In genomic region chr11:73401217-73401923, GRCh38 we compare ENCODE assay signal across 17 cellular contexts. TPM values are rescaled to one million over a fixed set of nuclear protein-coding genes. Genes with fewer than 3 reads are reported as not detected.
DNase-seq lines count a peak whose midpoint lies in the region; ATAC-seq and TF ChIP-seq lines count a peak whose summit lies in the region.
"Had no signal": no experiment of that assay in that cellular context is flagged by ENCODE, and none has a peak within 500 bp of the region (broad histone marks: within the 10 kb centered on the region; RNA-seq: fewer than 3 reads in every experiment).

No MANE protein-coding gene starts in this region.

- no peaks in the 10 kb centered on the region for H3K79me2 ChIP-seq in GM23338 (replicated peaks; ENCODE audit: insufficient read depth)
- no peaks in the 10 kb centered on the region for H3K79me2 ChIP-seq in hepatocyte

- WGBS in hepatocyte (ENCODE audit: low lambda C conversion rate, missing lambda C conversion rate): 77% methylated on average over 3 of the region's 3 CpGs

- in situ Hi-C loops in brain microvascular endothelial cell (cut with HindIII; ENCODE audit: low pct_ligation_motif_present, low sequenced_read_pairs): no loop called here

- no peaks in the 10 kb centered on the region for H3K36me3 Mint-ChIP-seq in GM23338 (ENCODE audit: low read depth)
- peaks cover 0 to 4% (median 0%) of the 10 kb centered on the region in 5 donors for H3K36me3 Mint-ChIP-seq in naive thymus-derived CD4-positive, alpha-beta T cell

- DNase-seq in GM23338 (ENCODE audit: low spot score) (no peak), brain microvascular endothelial cell (peak; percentile 32), upper lobe of right lung (no peak), NCI-H526 treated with DMSO at 0.1 percent for 48 hours (lab: John Stamatoyannopoulos, UW) (no peak), hepatocyte (ENCODE audit: low spot score) (no peak)
- DNase-seq in naive thymus-derived CD4-positive, alpha-beta T cell: no peak
- DNase-seq: activated B cell treated with CpG ODN at 0.5 μM for 24 hours; activated naive CD8-positive, alpha-beta T cell treated with anti-CD3 and anti-CD28 coated beads, Interleukin-2, amount 50 U/mL, for 24 hours; cortex of kidney; DMS79 treated with DMSO at 0.1 percent for 48 hours; H9; NCI-H2227 treated with DMSO at 0.1 percent for 48 hours; small intestine; stimulated activated CD4-positive, alpha-beta T cell treated with anti-CD3 and anti-CD28 coated beads, Interleukin-2, amount 100 ng/mL, for 48 hours had no signal

- H3K27ac Mint-ChIP-seq in GM23338: 0 out of 2 replicates have a peak overlapping the region, but pooled peaks have one; percentile 16
- peak overlapping the region in 6 of 9 donors; percentile 21 to 59 (median 50) for H3K27ac Mint-ChIP-seq in naive thymus-derived CD4-positive, alpha-beta T cell
- H3K27ac Mint-ChIP-seq: activated naive CD8-positive, alpha-beta T cell treated with anti-CD3 and anti-CD28 coated beads, Interleukin-2, amount 50 U/mL, for 24 hours had no signal

- peaks cover 24% of the 10 kb centered on the region for H3K4me1 ChIP-seq in BLaER1
- no peaks in the 10 kb centered on the region for H3K4me1 ChIP-seq in GM23338 (ENCODE audit: insufficient read depth)
- H3K4me1 ChIP-seq in naive thymus-derived CD4-positive, alpha-beta T cell (ENCODE audit: control insufficient read depth in 2 of 2, insufficient read depth in 2 of 2, low read length in 2 of 2): no peaks in the 10 kb centered on the region
- no peaks in the 10 kb centered on the region for H3K4me1 ChIP-seq in upper lobe of right lung
- H3K4me1 ChIP-seq in hepatocyte (ENCODE audit: insufficient read depth): no peaks in the 10 kb centered on the region

- intact Hi-C loops in naive thymus-derived CD4-positive, alpha-beta T cell (cut with micrococcal nuclease): no loop called here
- intact Hi-C loops in upper lobe of right lung (cut with DNase I): no loop called here

- peaks cover 5% of the 10 kb centered on the region for H3K4me1 Mint-ChIP-seq in GM23338
- H3K4me1 Mint-ChIP-seq in naive thymus-derived CD4-positive, alpha-beta T cell: peaks cover 0 to 9% (median 0%) of the 10 kb centered on the region in 7 donors

- H3K9me3 ChIP-seq in BLaER1 (no peaks in the 10 kb centered on the region), upper lobe of right lung (no peaks in the 10 kb centered on the region), hepatocyte (ENCODE audit: low read depth) (no peaks in the 10 kb centered on the region)
- no peaks in the 10 kb centered on the region for H3K9me3 ChIP-seq in naive thymus-derived CD4-positive, alpha-beta T cell (ENCODE audit: control insufficient read depth in 2 of 3, low read length in 3 of 3)

- H3K4me3 ChIP-seq in BLaER1: no peak overlapping the region
- H3K4me3 ChIP-seq in GM23338: no peak overlapping the region
- H3K4me3 ChIP-seq in brain microvascular endothelial cell (ENCODE audit: low read depth, low read length): no peak overlapping the region
- H3K4me3 ChIP-seq in naive thymus-derived CD4-positive, alpha-beta T cell (ENCODE audit: low read length): no peak overlapping the region
- no peak overlapping the region for H3K4me3 ChIP-seq in upper lobe of right lung
- no peak overlapping the region for H3K4me3 ChIP-seq in hepatocyte

- no peak overlapping the region for H3K9ac ChIP-seq in BLaER1

- no peak overlapping the region for H3K4me2 ChIP-seq in BLaER1
- H3K4me2 ChIP-seq in GM23338: no peak overlapping the region
- no peak overlapping the region for H3K4me2 ChIP-seq in hepatocyte

- no peak overlapping the region for H3K4me3 Mint-ChIP-seq in GM23338
- H3K4me3 Mint-ChIP-seq in naive thymus-derived CD4-positive, alpha-beta T cell: no peak overlapping the region
- H3K4me3 Mint-ChIP-seq: activated B cell treated with CpG ODN at 0.5 μM for 24 hours; activated naive CD8-positive, alpha-beta T cell treated with anti-CD3 and anti-CD28 coated beads, Interleukin-2, amount 50 U/mL, for 24 hours; activated T-helper 1 cell treated with anti-CD3 and anti-CD28 coated beads, Interleukin-12 subunit alpha, Interleukin-12 subunit beta, Interleukin-2, Interleukin-4 antibody, amounts not matched to agents 30 ng/mL and 10 ng/mL and 1 ng/mL, durations not matched to agents 14 hours and 24 hours and 36 hours; H9; neural crest cell had no signal

- H4K20me1 ChIP-seq in BLaER1 (peaks cover 20% of the 10 kb centered on the region), GM23338 (replicated peaks; ENCODE audit: insufficient read depth) (no peaks in the 10 kb centered on the region; the same call in 1 of the 2 replicates), hepatocyte (ENCODE audit: insufficient read depth, poor library complexity, severe bottlenecking) (no peaks in the 10 kb centered on the region)

- TF ChIP-seq CTCF in GM23338 (conservative IDR thresholded peaks at IDR 0.05; ENCODE audit: low read depth in 2 of 2) (no peak), brain microvascular endothelial cell (IDR thresholded peaks at IDR 0.05; ENCODE audit: low read depth, low read length, missing control alignments) (no peak), upper lobe of right lung (IDR thresholded peaks at IDR 0.05) (no peak), hepatocyte (IDR thresholded peaks at IDR 0.05; ENCODE audit: poor library complexity) (no peak)

- ATAC-seq in GM23338: no peak
- no peak for ATAC-seq in naive thymus-derived CD4-positive, alpha-beta T cell
- ATAC-seq in upper lobe of right lung: no peak
- ATAC-seq: activated naive CD8-positive, alpha-beta T cell treated with anti-CD3 and anti-CD28 coated beads, Interleukin-2, amount 50 U/mL, for 24 hours had no signal

- no peaks in the 10 kb centered on the region for H3K9me2 ChIP-seq in GM23338 (ENCODE audit: insufficient read depth)
- no peaks in the 10 kb centered on the region for H3K9me2 ChIP-seq in hepatocyte (replicated peaks; ENCODE audit: insufficient read depth)

- H2AFZ ChIP-seq in GM23338: no peak overlapping the region
- no peak overlapping the region for H2AFZ ChIP-seq in hepatocyte

- H3K36me3 ChIP-seq in BLaER1 (peaks cover 89% of the 10 kb centered on the region), GM23338 (ENCODE audit: insufficient read depth) (no peaks in the 10 kb centered on the region), brain microvascular endothelial cell (replicated peaks) (peaks cover 2% of the 10 kb centered on the region), upper lobe of right lung (peaks cover 7% of the 10 kb centered on the region), hepatocyte (replicated peaks; ENCODE audit: insufficient read depth, low read depth) (no peaks in the 10 kb centered on the region)
- peaks cover 0 to 25% (median 0%) of the 10 kb centered on the region in 3 experiments for H3K36me3 ChIP-seq in naive thymus-derived CD4-positive, alpha-beta T cell (ENCODE audit: control insufficient read depth in 2 of 3, insufficient read depth in 3 of 3, low read length in 3 of 3)

- no peaks in the 10 kb centered on the region; the same call in 2 of the 3 replicates for H3K9me3 Mint-ChIP-seq in GM23338
- peaks cover 0 to 1% (median 0%) of the 10 kb centered on the region in 11 donors for H3K9me3 Mint-ChIP-seq in naive thymus-derived CD4-positive, alpha-beta T cell
- H3K9me3 Mint-ChIP-seq: activated B cell treated with CpG ODN at 0.5 μM for 24 hours; activated naive CD8-positive, alpha-beta T cell treated with anti-CD3 and anti-CD28 coated beads, Interleukin-2, amount 50 U/mL, for 24 hours; activated T-helper 1 cell treated with anti-CD3 and anti-CD28 coated beads, Interleukin-12 subunit alpha, Interleukin-12 subunit beta, Interleukin-2, Interleukin-4 antibody, amounts not matched to agents 30 ng/mL and 10 ng/mL and 1 ng/mL, durations not matched to agents 14 hours and 24 hours and 36 hours; H9; neural crest cell had no signal

- POLR2A ChIA-PET in naive thymus-derived CD4-positive, alpha-beta T cell (lab: Charles Lee): no interaction called here

- no peaks in the 10 kb centered on the region for H3K27me3 ChIP-seq in BLaER1
- H3K27me3 ChIP-seq in GM23338 (ENCODE audit: insufficient read depth): no peaks in the 10 kb centered on the region
- no peaks in the 10 kb centered on the region for H3K27me3 ChIP-seq in brain microvascular endothelial cell (replicated peaks)
- no peaks in the 10 kb centered on the region for H3K27me3 ChIP-seq in naive thymus-derived CD4-positive, alpha-beta T cell (ENCODE audit: control insufficient read depth in 2 of 2, insufficient read depth in 2 of 2, low read length in 2 of 2)
- H3K27me3 ChIP-seq in upper lobe of right lung: no peaks in the 10 kb centered on the region
- no peaks in the 10 kb centered on the region for H3K27me3 ChIP-seq in hepatocyte

- H3K27me3 Mint-ChIP-seq in GM23338 (ENCODE audit: insufficient read depth, low read depth, poor library complexity): peaks cover 2% of the 10 kb centered on the region
- no peaks in the 10 kb centered on the region for H3K27me3 Mint-ChIP-seq in naive thymus-derived CD4-positive, alpha-beta T cell
- H3K27me3 Mint-ChIP-seq: activated B cell treated with CpG ODN at 0.5 μM for 24 hours; activated naive CD8-positive, alpha-beta T cell treated with anti-CD3 and anti-CD28 coated beads, Interleukin-2, amount 50 U/mL, for 24 hours had no signal

- H3F3A ChIP-seq in GM23338 (replicated peaks; ENCODE audit: low read depth): 0 out of 2 replicates have a peak, but pooled peaks cover 2% of the 10 kb centered on the region

- CTCF ChIA-PET in naive thymus-derived CD4-positive, alpha-beta T cell (lab: Charles Lee): interaction anchor here (16.0 kb wide), 1 partner anchor 50 kb away, joined by 205 read pairs; no protein-coding TSS in a partner anchor

- H3K27ac ChIP-seq in BLaER1 (0 out of 2 replicates have a peak overlapping the region, but pooled peaks have one; percentile 1), GM23338 (ENCODE audit: low read depth) (no peak overlapping the region), brain microvascular endothelial cell (no peak overlapping the region), upper lobe of right lung (no peak overlapping the region), hepatocyte (no peak overlapping the region)
- no peak overlapping the region for H3K27ac ChIP-seq in naive thymus-derived CD4-positive, alpha-beta T cell (ENCODE audit: low read depth, low read length)

TF ChIP-seq in GM23338, 12 proteins besides CTCF, POLR2A, EP300 and RAD21 (continues in another document):
- no peak for TF ChIP-seq NANOG (IDR thresholded peaks at IDR 0.05; ENCODE audit: borderline replicate concordance)
- no peak for TF ChIP-seq STAT1 (IDR thresholded peaks at IDR 0.05; ENCODE audit: unreplicated experiment)
- TF ChIP-seq EZH2phosphoT487 (IDR thresholded peaks at IDR 0.05; ENCODE audit: unreplicated experiment): no peak
- TF ChIP-seq ZNF114 (CRISPR knock-in tag; IDR thresholded peaks at IDR 0.05): no peak
- TF ChIP-seq JUNB (IDR thresholded peaks at IDR 0.05; ENCODE audit: unreplicated experiment): no peak

RNA-seq across cellular contexts. Expression of gene RELT, which starts 25.2 kb away (rescaled TPM):
- 6.2 and 6.3 TPM in 2 replicates for total RNA-seq in GM23338 (2014; rRNA removed; shearing (Covaris generic))
- polyA plus RNA-seq in GM23338 (2016; fragmentation: Nextera tagmentation; extraction: Ambion mirVana): 2.0 and 2.1 TPM in 2 replicates
- 100 to 1,000 TPM in 2 of 5 experiments, 10 to 100 TPM in 3; 11.9 to 275 (median 28.4) TPM for total RNA-seq in naive thymus-derived CD4-positive, alpha-beta T cell
- polyA plus RNA-seq in naive thymus-derived CD4-positive, alpha-beta T cell: 1 to 10 TPM; 2.0 to 6.4 TPM
- total RNA-seq in upper lobe of right lung: 11.7 TPM
- total RNA-seq in hepatocyte: 2.3 and 3.4 TPM in 2 replicates
- 1.6 and 2.7 TPM in 2 replicates for polyA plus RNA-seq in hepatocyte
